ENCODE assay signal across 20 cellular contexts in the genomic region with DNA sequence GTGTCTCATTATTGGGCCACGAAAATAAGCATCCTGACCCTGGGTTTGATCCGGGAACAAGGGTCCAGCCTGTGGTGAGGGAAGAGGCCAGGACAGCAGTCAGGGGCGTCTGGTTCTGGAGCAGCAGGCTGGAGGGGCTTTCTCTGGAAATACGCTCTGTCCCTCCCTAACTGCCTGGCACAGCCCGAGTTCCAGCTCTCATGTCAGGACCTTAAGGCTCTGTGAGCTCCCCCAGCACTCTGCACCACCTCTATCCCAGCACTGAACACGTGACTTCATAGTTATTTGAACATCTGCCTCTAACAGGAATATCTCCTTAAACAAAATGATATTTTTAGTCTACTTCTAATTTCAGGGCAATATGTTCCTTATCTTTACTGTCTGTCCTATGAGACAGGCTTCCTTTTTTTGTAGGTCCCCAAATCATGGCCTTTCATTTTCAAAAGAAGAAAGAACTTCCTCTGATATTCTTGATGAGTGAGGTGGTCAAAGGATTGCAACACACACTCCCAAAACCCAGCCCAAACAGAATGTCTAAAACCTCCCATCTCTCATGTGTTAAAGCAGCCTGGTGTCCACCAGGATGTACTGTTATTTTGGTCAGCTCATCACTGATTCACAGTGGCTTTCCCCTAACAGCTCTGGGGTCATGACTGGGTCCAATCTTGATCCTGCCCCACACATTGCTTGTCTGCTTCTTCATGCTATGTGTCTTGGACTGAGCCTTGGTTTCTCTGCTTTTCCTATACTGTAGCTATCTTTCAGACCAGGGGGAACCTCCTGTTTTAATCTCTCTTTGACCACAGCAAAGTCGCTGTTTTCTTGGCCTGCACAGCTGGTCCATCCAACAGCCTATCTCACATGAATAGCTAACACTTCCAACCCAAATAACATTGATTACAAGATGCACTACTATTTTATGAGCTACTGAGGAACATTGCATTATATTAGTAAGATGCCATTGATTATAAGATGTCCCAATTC. TPM values are rescaled to one million over a fixed set of nuclear protein-coding genes. Genes with fewer than 3 reads are reported as not detected.
DNase-seq lines count a peak whose midpoint lies in the region; ATAC-seq, FAIRE-seq and TF ChIP-seq lines count a peak whose summit lies in the region.
"Had no signal": no experiment of that assay in that cellular context is flagged by ENCODE, and none has a peak within 500 bp of the region (broad histone marks: within the 10 kb centered on the region; RNA-seq: fewer than 3 reads in every experiment).

No MANE protein-coding gene starts in this region.

- peak; percentile 4 for TF ChIP-seq CTCF in choroid plexus epithelial cell (conservative IDR thresholded peaks at IDR 0.05; ENCODE audit: low read depth, low read length)
- TF ChIP-seq CTCF in nephron (IDR thresholded peaks at IDR 0.05; ENCODE audit: unreplicated experiment in 3 of 3): no peak

- H3K27me3 Mint-ChIP-seq in nephron (ENCODE audit: low read depth): peaks cover 4% of the 10 kb centered on the region
- H3K27me3 Mint-ChIP-seq: activated CD4-positive, alpha-beta memory T cell treated with anti-CD3 and anti-CD28 coated beads for 36 hours had no signal

- H3K4me3 Mint-ChIP-seq in nephron: no peak overlapping the region
- H3K4me3 Mint-ChIP-seq: activated CD4-positive, alpha-beta memory T cell treated with anti-CD3 and anti-CD28 coated beads for 36 hours; immature natural killer cell had no signal

- peak overlapping the region; percentile 90 to 91 (median 90) for H3K27ac Mint-ChIP-seq in nephron
- H3K27ac Mint-ChIP-seq: activated CD4-positive, alpha-beta memory T cell treated with anti-CD3 and anti-CD28 coated beads for 36 hours had no signal

- H3K4me3 ChIP-seq in choroid plexus epithelial cell (ENCODE audit: low read depth, low read length): no peak overlapping the region
- H3K4me3 ChIP-seq: body of pancreas, gastroesophageal sphincter, prostate gland, transverse colon had no signal

- ATAC-seq in HG02759 (IDR thresholded peaks at IDR 0.05; ENCODE audit: unreplicated experiment): no peak
- ATAC-seq: body of pancreas, gastroesophageal sphincter, Panc1 had no signal

- H3K9me3 Mint-ChIP-seq in nephron: no peaks in the 10 kb centered on the region
- H3K9me3 Mint-ChIP-seq: activated CD4-positive, alpha-beta memory T cell treated with anti-CD3 and anti-CD28 coated beads for 36 hours; immature natural killer cell had no signal

- H3K4me1 Mint-ChIP-seq in nephron: peaks cover 77% of the 10 kb centered on the region
- H3K4me1 Mint-ChIP-seq: immature natural killer cell had no signal

- FAIRE-seq in frontal cortex (lab: Jason Lieb, UNC): no peak

- peaks cover 7% of the 10 kb centered on the region for H3K36me3 Mint-ChIP-seq in nephron (ENCODE audit: low read depth)
- H3K36me3 Mint-ChIP-seq: activated CD4-positive, alpha-beta memory T cell treated with anti-CD3 and anti-CD28 coated beads for 36 hours had no signal

- DNase-seq in CMK (ENCODE audit: low read depth) (peak; percentile 68), NOMO-1 (lab: John Stamatoyannopoulos, UW; ENCODE audit: unreplicated experiment in 2 of 2) (peak; percentile 68 to 83), choroid plexus epithelial cell (ENCODE audit: low read depth) (peak; percentile 20), amniotic stem cell (lab: John Stamatoyannopoulos, UW) (no peak), frontal cortex (ENCODE audit: low spot score in 2 of 2) (no peak)
- no peak for DNase-seq in stimulated activated CD8-positive, alpha-beta memory T cell treated with anti-CD3 and anti-CD28 coated beads, Interleukin-4, amount 100 ng/mL, for 48 hours
- DNase-seq: activated CD4-positive, alpha-beta memory T cell treated with anti-CD3 and anti-CD28 coated beads for 36 hours; body of pancreas; effector memory CD4-positive, alpha-beta T cell; immature natural killer cell; NCI-H1105; stimulated activated CD4-positive, alpha-beta T cell treated with anti-CD3 and anti-CD28 coated beads, Interleukin-1b, Interleukin-23, amount 100 ng/mL, for 48 hours; T-helper 2 cell; transverse colon had no signal

RNA-seq across cellular contexts. Expression of a gene that starts 9.8 kb away (rescaled TPM):
- not detected for total RNA-seq in frontal cortex
- total RNA-seq: activated CD4-positive, alpha-beta memory T cell treated with anti-CD3 and anti-CD28 coated beads for 36 hours; body of pancreas; gastroesophageal sphincter had no signal

RNA-seq across cellular contexts. Expression of a gene that starts 20.9 kb away (rescaled TPM):
- 1.2 TPM for total RNA-seq in frontal cortex
- total RNA-seq: activated CD4-positive, alpha-beta memory T cell treated with anti-CD3 and anti-CD28 coated beads for 36 hours; NCI-H460; transverse colon had no signal

RNA-seq across cellular contexts. Expression of a gene that starts 32.0 kb away (rescaled TPM):
- total RNA-seq in frontal cortex: not detected
- total RNA-seq: activated CD4-positive, alpha-beta memory T cell treated with anti-CD3 and anti-CD28 coated beads for 36 hours; body of pancreas; NCI-H460; transverse colon had no signal

RNA-seq across cellular contexts. Expression of a gene that starts 42.8 kb away (rescaled TPM):
- total RNA-seq in frontal cortex: 26.5 TPM

Comparison
In these comparisons a context has a peak if more than half of its experiments do, and no peak if none do; other contexts are left out.
1. DNase-seq: peak in CMK (single experiment), NOMO-1 (2 of 2) and choroid plexus epithelial cell (single experiment); none in amniotic stem cell (single experiment), stimulated activated CD8-positive, alpha-beta memory T cell treated with anti-CD3 and anti-CD28 coated beads, Interleukin-4, amount 100 ng/mL, for 48 hours (single experiment) and frontal cortex (0 of 2).